Comparison of ENCODE assay signal across 22 cellular contexts in the genomic region with DNA sequence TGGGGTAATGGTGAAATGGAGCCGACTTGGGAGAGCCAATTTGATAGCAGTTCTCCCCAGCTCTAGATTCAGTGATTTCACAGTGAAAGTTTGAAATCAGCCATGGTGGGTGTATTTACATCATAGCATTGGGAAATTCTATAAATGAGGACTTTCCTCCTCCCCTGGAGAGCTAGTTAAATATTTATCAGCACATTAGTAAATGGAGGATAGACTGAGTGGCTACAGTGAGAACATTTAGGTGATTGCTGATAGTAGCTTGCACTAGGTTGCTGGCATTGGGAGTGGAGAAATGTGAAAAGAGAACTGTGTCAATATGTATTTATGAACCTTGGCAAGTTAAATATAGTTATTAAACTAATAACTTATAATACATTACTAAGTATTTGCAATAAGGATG.
"Had no signal": no experiment of that assay in that cellular context is flagged by ENCODE, and none has a peak within 500 bp of the region (broad histone marks: within the 10 kb centered on the region; RNA-seq: fewer than 3 reads in every experiment).

No MANE protein-coding gene starts in this region.

- H3K9me3 Mint-ChIP-seq: activated CD4-positive, alpha-beta T cell treated with anti-CD3 and anti-CD28 coated beads, Interleukin-2, amount 10 ng/mL, durations not matched to agents 24 days and 14 days; activated CD8-positive, alpha-beta T cell treated with anti-CD3 and anti-CD28 coated beads for 36 hours; central memory CD8-positive, alpha-beta T cell had no signal

- H3K4me1 ChIP-seq: adrenal gland, ascending aorta, breast epithelium, sigmoid colon, upper lobe of left lung had no signal

- DNase-seq: activated CD4-positive, alpha-beta T cell treated with anti-CD3 and anti-CD28 coated beads, Interleukin-2, amount 10 ng/mL, durations not matched to agents 24 days and 14 days; activated CD8-positive, alpha-beta T cell treated with anti-CD3 and anti-CD28 coated beads for 36 hours; activated naive CD4-positive, alpha-beta T cell; adrenal gland; effector memory CD8-positive, alpha-beta T cell; foreskin melanocyte; immature natural killer cell; kidney glomerular epithelial cell; naive B cell; occipital lobe; sigmoid colon; stimulated activated CD4-positive, alpha-beta T cell treated with anti-CD3 and anti-CD28 coated beads, Interleukin-4, amount 100 ng/mL, for 1 hour; stimulated activated naive CD4-positive, alpha-beta T cell had no signal

- H3K36me3 ChIP-seq: adrenal gland, ascending aorta, breast epithelium, sigmoid colon, thoracic aorta, upper lobe of left lung had no signal

- H3K27ac Mint-ChIP-seq: activated CD4-positive, alpha-beta T cell treated with anti-CD3 and anti-CD28 coated beads, Interleukin-2, amount 10 ng/mL, durations not matched to agents 24 days and 14 days; activated CD8-positive, alpha-beta T cell treated with anti-CD3 and anti-CD28 coated beads for 36 hours; activated naive CD8-positive, alpha-beta T cell; effector memory CD8-positive, alpha-beta T cell; immature natural killer cell had no signal

- H3K4me3 Mint-ChIP-seq: activated CD4-positive, alpha-beta T cell treated with anti-CD3 and anti-CD28 coated beads, Interleukin-2, amount 10 ng/mL, durations not matched to agents 24 days and 14 days; activated CD8-positive, alpha-beta T cell treated with anti-CD3 and anti-CD28 coated beads for 36 hours; activated naive CD8-positive, alpha-beta T cell; central memory CD8-positive, alpha-beta T cell; effector memory CD8-positive, alpha-beta T cell; immature natural killer cell; naive B cell; neural crest cell had no signal

- H3K27me3 ChIP-seq: adrenal gland, ascending aorta, breast epithelium, sigmoid colon, upper lobe of left lung had no signal

- H3K36me3 Mint-ChIP-seq: activated naive CD8-positive, alpha-beta T cell; immature natural killer cell had no signal

- ATAC-seq: activated CD4-positive, CD25-positive, alpha-beta regulatory T cell treated with anti-CD3 and anti-CD28 coated beads, Interleukin-2, amount 50 U/mL, for 24 hours; activated CD8-positive, alpha-beta T cell treated with anti-CD3 and anti-CD28 coated beads for 36 hours; effector memory CD8-positive, alpha-beta T cell; esophagus mucosa had no signal

- H3K9me3 ChIP-seq: adrenal gland, ascending aorta, breast epithelium, thoracic aorta, upper lobe of left lung had no signal

- H3K4me1 Mint-ChIP-seq: activated CD4-positive, alpha-beta T cell treated with anti-CD3 and anti-CD28 coated beads, Interleukin-2, amount 10 ng/mL, durations not matched to agents 24 days and 14 days; central memory CD8-positive, alpha-beta T cell; immature natural killer cell; neural crest cell had no signal

- H3K27me3 Mint-ChIP-seq: activated CD4-positive, alpha-beta T cell treated with anti-CD3 and anti-CD28 coated beads, Interleukin-2, amount 10 ng/mL, durations not matched to agents 24 days and 14 days; activated CD8-positive, alpha-beta T cell treated with anti-CD3 and anti-CD28 coated beads for 36 hours; activated naive CD8-positive, alpha-beta T cell; central memory CD8-positive, alpha-beta T cell; effector memory CD8-positive, alpha-beta T cell; naive B cell had no signal

- H3K4me3 ChIP-seq: adrenal gland, ascending aorta, breast epithelium, sigmoid colon, thoracic aorta, upper lobe of left lung had no signal

- H3K27ac ChIP-seq: adrenal gland, ascending aorta, breast epithelium, sigmoid colon, thoracic aorta had no signal
